16 cellular contexts compared by ENCODE assay signal in genomic region chr17:82121660-82122629, GRCh38. TPM values are rescaled to one million over a fixed set of nuclear protein-coding genes. Genes with fewer than 3 reads are reported as not detected.
DNase-seq lines count a peak whose midpoint lies in the region; ATAC-seq, FAIRE-seq and TF ChIP-seq lines count a peak whose summit lies in the region.
"Had no signal": no experiment of that assay in that cellular context is flagged by ENCODE, and none has a peak within 500 bp of the region (broad histone marks: within the 10 kb centered on the region; RNA-seq: fewer than 3 reads in every experiment).

No MANE protein-coding gene starts in this region.

- no TSS peak for BruUV-seq in HepG2 (replicated peaks; lab: Mats Ljungman, UMichigan)

- H2BK12ac ChIP-seq in H9 (ENCODE audit: insufficient read length, low read depth, low read length): no peak overlapping the region

- H3K27me3 Mint-ChIP-seq in H9 (ENCODE audit: low read depth): peaks cover 41% of the 10 kb centered on the region

- no peak overlapping the region for H3K56ac ChIP-seq in H9 (ENCODE audit: insufficient read length, low read depth, low read length)

- no peak overlapping the region for H4K91ac ChIP-seq in H9 (ENCODE audit: insufficient read length, low read depth, low read length)

- no peak overlapping the region for H3K4me3 Mint-ChIP-seq in H9
- H3K4me3 Mint-ChIP-seq: activated T-cell treated with anti-CD3 and anti-CD28 coated beads, Interleukin-2, amount 50 U/mL, for 4 hours had no signal

- no peak overlapping the region for H2AFZ ChIP-seq in HepG2 (ENCODE audit: low read length)
- no peak overlapping the region for H2AFZ ChIP-seq in H9 (ENCODE audit: low read length)

- H3K4me3 ChIP-seq in HEK293 (ENCODE audit: low read depth, low read length): no peak overlapping the region
- no peak overlapping the region for H3K4me3 ChIP-seq in HepG2 (replicated peaks in 1 of 3; ENCODE audit: insufficient read depth in 1 of 3, low read depth in 2 of 3, low read length in 3 of 3)
- H3K4me3 ChIP-seq: left ventricle myocardium inferior, tibial artery had no signal

- TF ChIP-seq EP300 in HepG2 (IDR thresholded peaks at IDR 0.05; ENCODE audit: low read depth in 2 of 2, low read length in 2 of 2): no peak
- TF ChIP-seq EP300 in HepG2 (CRISPR knock-in tag; IDR thresholded peaks at IDR 0.05; ENCODE audit: borderline replicate concordance): no peak

- H3K36me3 ChIP-seq in HEK293 (ENCODE audit: control insufficient read depth in 2 of 2, insufficient read depth in 1 of 2, low read length in 2 of 2) (peaks cover 12 to 27% of the 10 kb centered on the region in 2 experiments), HepG2 (replicated peaks in 1 of 2; ENCODE audit: control insufficient read depth in 1 of 2, insufficient read depth in 2 of 2, low read length in 2 of 2) (peaks cover 0 to 1% of the 10 kb centered on the region in 2 experiments; a peak in 3 of 5 replicates)

- H3K23ac ChIP-seq in H9 (ENCODE audit: insufficient read length, low read depth, low read length): no peak overlapping the region

- H3K9me3 Mint-ChIP-seq in H9: no peaks in the 10 kb centered on the region
- H3K9me3 Mint-ChIP-seq: activated T-cell treated with anti-CD3 and anti-CD28 coated beads, Interleukin-2, amount 50 U/mL, for 4 hours had no signal

- no peak overlapping the region for H2BK15ac ChIP-seq in H9 (ENCODE audit: low read depth, low read length)

- no peak overlapping the region for H3K4ac ChIP-seq in H9 (ENCODE audit: low read depth, low read length)

- no peak overlapping the region for H2BK20ac ChIP-seq in H9 (ENCODE audit: low read depth, low read length, poor library complexity, severe bottlenecking)

- no peak for TF ChIP-seq RAD21 in HepG2 (CRISPR knock-in tag; IDR thresholded peaks at IDR 0.05)

- no peak overlapping the region for H4K8ac ChIP-seq in H9 (replicated peaks; ENCODE audit: insufficient read length, low read depth, low read length)

- no peaks in the 10 kb centered on the region for H3K4me1 ChIP-seq in HEK293 (ENCODE audit: control insufficient read depth, insufficient read depth, low read length)
- H3K4me1 ChIP-seq in HepG2 (ENCODE audit: insufficient read depth, low read length): peaks cover 39% of the 10 kb centered on the region
- no peaks in the 10 kb centered on the region for H3K4me1 ChIP-seq in H9 (ENCODE audit: insufficient read depth, low read length)
- H3K4me1 ChIP-seq: left ventricle myocardium inferior, tibial artery had no signal

- CTCF ChIA-PET in HEK293 (lab: Yijun Ruan, JAX) (interaction anchor here (0.9 kb wide), 1 partner anchor 84 kb away, joined by 6 read pairs; the partner anchor contains the start of gene DCXR), HepG2 (lab: Yijun Ruan, JAX; ENCODE audit: low intra/inter-chr PET ratio, low total read pairs) (no interaction called here)

- H3K9me3 ChIP-seq in HEK293 (ENCODE audit: control insufficient read depth, insufficient read depth, low read depth, low read length): no peaks in the 10 kb centered on the region
- no peaks in the 10 kb centered on the region for H3K9me3 ChIP-seq in HepG2 (ENCODE audit: low read length)
- no peaks in the 10 kb centered on the region for H3K9me3 ChIP-seq in H9 (ENCODE audit: control insufficient read depth, low read depth, low read length)
- H3K9me3 ChIP-seq: left ventricle myocardium inferior, tibial artery had no signal

- no peaks in the 10 kb centered on the region for H3K27me3 ChIP-seq in HepG2 (ENCODE audit: control insufficient read depth in 1 of 2, insufficient read depth in 2 of 2, low read length in 2 of 2)
- H3K27me3 ChIP-seq in H9 (ENCODE audit: insufficient read depth, low read length): no peaks in the 10 kb centered on the region
- H3K27me3 ChIP-seq: tibial artery had no signal

- no peak overlapping the region for H3K27ac ChIP-seq in HEK293 (ENCODE audit: extremely low read depth, low read depth, low read length)
- H3K27ac ChIP-seq in HepG2 (ENCODE audit: extremely low read length, insufficient read depth, low read length): no peak overlapping the region
- H3K27ac ChIP-seq in H9 (ENCODE audit: insufficient read length, low read depth, low read length): no peak overlapping the region
- H3K27ac ChIP-seq: 22Rv1, left ventricle myocardium inferior, tibial artery had no signal

- H3K4me2 ChIP-seq in HepG2 (ENCODE audit: low read depth, low read length) (no peak overlapping the region), H9 (ENCODE audit: insufficient read depth, insufficient read length, low read length) (no peak overlapping the region)

- H3K18ac ChIP-seq in H9 (ENCODE audit: insufficient read length, low read depth, low read length): no peak overlapping the region

- no peaks in the 10 kb centered on the region for H3K23me2 ChIP-seq in H9 (ENCODE audit: insufficient read length, low read depth, low read length, poor library complexity, severe bottlenecking)

- no peaks in the 10 kb centered on the region for H4K20me1 ChIP-seq in HepG2 (ENCODE audit: insufficient read depth, low read length)
- no peaks in the 10 kb centered on the region for H4K20me1 ChIP-seq in H9 (ENCODE audit: control insufficient read depth, insufficient read depth, insufficient read length)

- no peak for TF ChIP-seq POLR2A in HepG2 (IDR thresholded peaks at IDR 0.05; ENCODE audit: insufficient read depth in 1 of 2, low read depth in 2 of 2, low read length in 2 of 2)

- no peak overlapping the region for H2BK120ac ChIP-seq in H9 (ENCODE audit: low read depth, low read length, poor library complexity, severe bottlenecking)

- intact Hi-C loops in HepG2 (cut with micrococcal nuclease; ENCODE audit: unreplicated experiment): no loop called here

- no peak overlapping the region; the same call in 1 of the 2 replicates for H3K14ac ChIP-seq in H9 (ENCODE audit: insufficient read depth, low read length)

- no peaks in the 10 kb centered on the region for H3K79me1 ChIP-seq in H9 (ENCODE audit: insufficient read depth, low read depth, low read length, poor library complexity, severe bottlenecking)

- POLR2A ChIA-PET in HEK293 (lab: Yijun Ruan, JAX): no interaction called here
- POLR2A ChIA-PET in HepG2 (lab: Yijun Ruan, JAX): interaction anchor here (2.4 kb wide), 1 partner anchor 16 kb away, joined by 5 read pairs; no protein-coding TSS in a partner anchor

- peak; percentile 14; the same call in 1 of the 3 replicates for ATAC-seq in HepG2
- no peak for ATAC-seq in GM19395 (IDR thresholded peaks at IDR 0.05; ENCODE audit: unreplicated experiment)
- ATAC-seq: activated T-cell treated with anti-CD3 and anti-CD28 coated beads, Interleukin-2, amount 50 U/mL, for 4 hours had no signal

- no peak overlapping the region for H3K9ac ChIP-seq in HepG2 (ENCODE audit: insufficient read depth, low read depth, low read length)
- H3K9ac ChIP-seq in H9 (ENCODE audit: extremely low read depth, insufficient read length, low read length): no peak overlapping the region

- H2AK5ac ChIP-seq in H9 (ENCODE audit: insufficient read length, low read length): no peak overlapping the region

- H2BK5ac ChIP-seq in H9 (ENCODE audit: insufficient read length, low read length): no peak overlapping the region

- peaks cover 9 to 27% of the 10 kb centered on the region in 2 experiments for H3K4me1 Mint-ChIP-seq in H9

- no peak for FAIRE-seq in HepG2 (lab: Jason Lieb, UNC)
- FAIRE-seq: bronchial epithelial cell, endothelial cell of umbilical vein had no signal

- H3T11ph ChIP-seq in H9 (ENCODE audit: low read length): no peak overlapping the region

- H4K5ac ChIP-seq in H9 (ENCODE audit: insufficient read length, low read depth, low read length): no peak overlapping the region

- H3K79me2 ChIP-seq in HepG2 (ENCODE audit: insufficient read depth, low read length) (no peaks in the 10 kb centered on the region), H9 (ENCODE audit: insufficient read depth, low read length) (no peaks in the 10 kb centered on the region)

- H3K27ac Mint-ChIP-seq in H9: no peak overlapping the region

- WGBS in HepG2 (ENCODE audit: low lambda C conversion rate): 89% methylated on average over 30 of the region's 32 CpGs
- WGBS in H9 (ENCODE audit: extremely low coverage, insufficient read length, low lambda C conversion rate): no CpG with 5 or more reads among the region's 32 CpGs

- in situ Hi-C loops in HepG2 (cut with HindIII; ENCODE audit: extremely low pct_ligation_motif_present, low pct_unique_long_range_greater_than_20kb): no loop called here

- DNase-seq in DMS53 (lab: John Stamatoyannopoulos, UW) (peak; percentile 64), DMS53 treated with DMSO at 0.1 percent for 48 hours (lab: John Stamatoyannopoulos, UW; ENCODE audit: unreplicated experiment) (no peak), SHP77 treated with DMSO at 0.1 percent for 48 hours (lab: John Stamatoyannopoulos, UW) (peak; percentile 94), HepG2 (ENCODE audit: low spot score) (no peak), H9 (no peak), hypothalamus (lab: John Stamatoyannopoulos, UW) (no peak)
- DNase-seq: activated T-cell treated with anti-CD3 and anti-CD28 coated beads, Interleukin-2, amount 50 U/mL, for 4 hours; head of caudate nucleus; left ventricle myocardium inferior; NCI-H446 treated with DMSO at 0.1 percent for 48 hours; tibial artery had no signal

- no peak for TF ChIP-seq CTCF in HEK293 (tag by site-specific recombination; IDR thresholded peaks at IDR 0.05)
- TF ChIP-seq CTCF in HepG2 (CRISPR knock-in tag; IDR thresholded peaks at IDR 0.05): no peak
- no peak for TF ChIP-seq CTCF in H9 (conservative IDR thresholded peaks at IDR 0.05)

- no peaks in the 10 kb centered on the region; a peak in 1 of 7 replicates for H3K36me3 Mint-ChIP-seq in H9 (ENCODE audit: insufficient read depth in 1 of 3, low read depth in 3 of 3)

RNA-seq across cellular contexts. Expression of gene FASN, which starts 23.9 kb away (rescaled TPM):
- 101 and 192 TPM in 2 replicates for total RNA-seq in HepG2 (2016; rRNA removed; fragmentation: Illumina TruSeq; extraction: Trizol)
- total RNA-seq in HepG2 (2016; cell fraction: cytosol; rRNA removed; fragmentation: Illumina TruSeq; extraction: Trizol; ENCODE audit: low read depth): 28.4 and 29.9 TPM in 2 replicates
- 118 and 157 TPM in 2 replicates for total RNA-seq in HepG2 (2016; cell fraction: insoluble cytoplasmic fraction; rRNA removed; fragmentation: Illumina TruSeq; extraction: Trizol)
- 63.2 and 68.3 TPM in 2 replicates for total RNA-seq in HepG2 (2016; cell fraction: membrane; rRNA removed; fragmentation: Illumina TruSeq; extraction: Trizol)
- 147 and 173 TPM in 2 replicates for total RNA-seq in HepG2 (2016; cell fraction: nucleus; rRNA removed; fragmentation: Illumina TruSeq; extraction: Trizol)
- polyA plus RNA-seq in HepG2 (2011; rRNA removed): 51.7 and 92.4 TPM in 2 replicates
- 62.2 and 67.6 TPM in 2 replicates for polyA plus RNA-seq in HepG2 (2011; cell fraction: cytosol; rRNA removed)
- polyA plus RNA-seq in HepG2 (2011; cell fraction: nucleus; rRNA removed): 516 and 545 TPM in 2 replicates
- polyA plus RNA-seq in HepG2 (2012): 163 and 245 TPM in 2 replicates
- 24.8 and 25.4 TPM in 2 replicates for polyA plus RNA-seq in HepG2 (2016; cell fraction: cytosol; fragmentation: Illumina TruSeq; extraction: Trizol; ENCODE audit: low read depth)
- 209 and 303 TPM in 2 replicates for polyA plus RNA-seq in HepG2 (2016; cell fraction: insoluble cytoplasmic fraction; fragmentation: Illumina TruSeq; extraction: Trizol; ENCODE audit: low read depth)
- polyA plus RNA-seq in HepG2 (2016; cell fraction: membrane; fragmentation: Illumina TruSeq; extraction: Trizol; ENCODE audit: low read depth): 52.3 and 61.0 TPM in 2 replicates
- polyA plus RNA-seq in HepG2 (2016; cell fraction: nucleus; fragmentation: Illumina TruSeq; extraction: Trizol; ENCODE audit: insufficient read depth, low read depth): 501 and 529 TPM in 2 replicates
- polyA minus RNA-seq in HepG2 (2011; rRNA and poly(A)+ RNA removed; ENCODE audit: low replicate concordance): 35.6 and 241 TPM in 2 replicates
- 226 and 344 TPM in 2 replicates for polyA minus RNA-seq in HepG2 (2011; cell fraction: cytosol; rRNA and poly(A)+ RNA removed)
- polyA minus RNA-seq in HepG2 (2011; cell fraction: nucleus; rRNA and poly(A)+ RNA removed): 97.7 and 151 TPM in 2 replicates
- 420 and 433 TPM in 2 replicates for total RNA-seq in H9 (2021)

RNA-seq across cellular contexts. Expression of gene DUS1L, which starts 56.3 kb away (rescaled TPM):
- total RNA-seq in HepG2 (2016; rRNA removed; fragmentation: Illumina TruSeq; extraction: Trizol) (67.9 and 109 TPM in 2 replicates), H9 (2021) (103 and 104 TPM in 2 replicates)
- total RNA-seq in HepG2 (2016; cell fraction: cytosol; rRNA removed; fragmentation: Illumina TruSeq; extraction: Trizol; ENCODE audit: low read depth): 206 and 220 TPM in 2 replicates
- total RNA-seq in HepG2 (2016; cell fraction: insoluble cytoplasmic fraction; rRNA removed; fragmentation: Illumina TruSeq; extraction: Trizol): 58.4 and 113 TPM in 2 replicates
- total RNA-seq in HepG2 (2016; cell fraction: membrane; rRNA removed; fragmentation: Illumina TruSeq; extraction: Trizol): 268 and 276 TPM in 2 replicates
- total RNA-seq in HepG2 (2016; cell fraction: nucleus; rRNA removed; fragmentation: Illumina TruSeq; extraction: Trizol): 69.9 and 102 TPM in 2 replicates
- polyA plus RNA-seq in HepG2 (2011; rRNA removed): 81.0 and 108 TPM in 2 replicates
- polyA plus RNA-seq in HepG2 (2011; cell fraction: cytosol; rRNA removed): 64.5 and 97.7 TPM in 2 replicates
- polyA plus RNA-seq in HepG2 (2011; cell fraction: nucleus; rRNA removed): 583 and 668 TPM in 2 replicates
- 82.7 and 123 TPM in 2 replicates for polyA plus RNA-seq in HepG2 (2012)
- 353 and 384 TPM in 2 replicates for polyA plus RNA-seq in HepG2 (2016; cell fraction: cytosol; fragmentation: Illumina TruSeq; extraction: Trizol; ENCODE audit: low read depth)
- 138 and 172 TPM in 2 replicates for polyA plus RNA-seq in HepG2 (2016; cell fraction: insoluble cytoplasmic fraction; fragmentation: Illumina TruSeq; extraction: Trizol; ENCODE audit: low read depth)
- 444 and 521 TPM in 2 replicates for polyA plus RNA-seq in HepG2 (2016; cell fraction: membrane; fragmentation: Illumina TruSeq; extraction: Trizol; ENCODE audit: low read depth)
- 330 and 339 TPM in 2 replicates for polyA plus RNA-seq in HepG2 (2016; cell fraction: nucleus; fragmentation: Illumina TruSeq; extraction: Trizol; ENCODE audit: insufficient read depth, low read depth)
- 47.0 and 79.2 TPM in 2 replicates for polyA minus RNA-seq in HepG2 (2011; rRNA and poly(A)+ RNA removed; ENCODE audit: low replicate concordance)
- 31.7 and 34.4 TPM in 2 replicates for polyA minus RNA-seq in HepG2 (2011; cell fraction: cytosol; rRNA and poly(A)+ RNA removed)
- 85.7 and 87.9 TPM in 2 replicates for polyA minus RNA-seq in HepG2 (2011; cell fraction: nucleus; rRNA and poly(A)+ RNA removed)

Comparison
In these comparisons a context has a peak if more than half of its experiments do, and no peak if none do; other contexts are left out.
1. DNase-seq: peak in DMS53 (single experiment) and SHP77 treated with DMSO at 0.1 percent for 48 hours (single experiment); none in DMS53 treated with DMSO at 0.1 percent for 48 hours (single experiment), HepG2 (single experiment), H9 (single experiment) and hypothalamus (0 of 51).